ENCODE assay signal across 1 cellular context in the genomic region with DNA sequence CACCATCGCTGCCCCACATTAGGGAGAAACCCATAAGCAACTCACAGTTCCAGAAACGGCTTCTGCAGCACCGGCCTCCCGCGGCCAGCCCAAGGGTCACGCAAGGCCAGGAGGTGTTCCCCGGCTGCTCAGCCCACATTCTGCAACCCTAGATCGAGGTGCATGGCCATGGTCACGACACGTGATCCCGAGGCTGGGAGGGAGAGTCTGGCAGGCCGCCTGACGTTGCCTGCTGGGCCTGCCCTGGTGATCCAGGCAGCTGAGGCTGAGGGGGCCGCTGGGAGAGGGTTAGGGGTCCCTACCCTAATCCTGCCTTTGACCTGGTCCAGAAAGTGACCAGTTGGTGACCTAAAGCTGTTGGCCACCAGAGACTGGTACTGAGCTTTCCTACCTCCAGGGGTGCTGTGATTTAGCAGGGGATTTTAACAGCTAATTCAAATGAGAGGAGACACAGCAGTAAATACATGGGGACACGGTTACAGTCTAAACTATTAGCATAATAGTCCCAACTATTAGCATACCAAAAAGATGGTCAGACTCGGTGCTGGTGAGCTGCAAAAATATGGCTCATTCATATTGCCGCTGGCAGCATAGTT.
A peak's percentile ranks its signal among the peaks of the same experiment; 100 is the strongest.
TF ChIP-seq lines count a peak whose summit lies in the region.

No MANE protein-coding gene starts in this region.

TF ChIP-seq in HepG2, 621 proteins besides CTCF, POLR2A, EP300 and RAD21 (continued from another document and continues in another):
- TF ChIP-seq ZFP91 (CRISPR knock-in tag; IDR thresholded peaks at IDR 0.05; ENCODE audit: borderline replicate concordance) (0 out of 2 replicates have a peak, but pooled peaks have one; percentile 43), MXD4 (CRISPR knock-in tag; IDR thresholded peaks at IDR 0.05) (peak; percentile 88), RAD51 (IDR thresholded peaks at IDR 0.05; ENCODE audit: borderline replicate concordance) (no peak), ZNF407 (CRISPR knock-in tag; IDR thresholded peaks at IDR 0.05; ENCODE audit: not compliant biosample characterization) (no peak), SIN3B (IDR thresholded peaks at IDR 0.05; ENCODE audit: low read length) (no peak), HBP1 (CRISPR knock-in tag; IDR thresholded peaks at IDR 0.05; ENCODE audit: low read depth) (no peak), ZNF879 (CRISPR knock-in tag; IDR thresholded peaks at IDR 0.05) (0 out of 2 replicates have a peak, but pooled peaks have one; percentile 62), ZC3H13 (CRISPR knock-in tag; IDR thresholded peaks at IDR 0.05) (no peak), TCF7L2 (IDR thresholded peaks at IDR 0.05; ENCODE audit: low read depth, low read length) (no peak), PRDM4 (CRISPR knock-in tag; IDR thresholded peaks at IDR 0.05; ENCODE audit: borderline replicate concordance) (no peak), GPN1 (CRISPR knock-in tag; IDR thresholded peaks at IDR 0.05; ENCODE audit: borderline replicate concordance) (no peak), ZNF670 (CRISPR knock-in tag; IDR thresholded peaks at IDR 0.05; ENCODE audit: borderline replicate concordance) (no peak), ELK4 (CRISPR knock-in tag; IDR thresholded peaks at IDR 0.05; ENCODE audit: borderline replicate concordance) (no peak), CBX2 (IDR thresholded peaks at IDR 0.05; ENCODE audit: low read depth, low read length) (no peak), CBX2 (CRISPR knock-in tag; IDR thresholded peaks at IDR 0.05; ENCODE audit: low read depth) (no peak), CAMTA2 (CRISPR knock-in tag; IDR thresholded peaks at IDR 0.05; ENCODE audit: borderline replicate concordance) (no peak), BATF2 (CRISPR knock-in tag; IDR thresholded peaks at IDR 0.05) (no peak), ZNF484 (CRISPR knock-in tag; IDR thresholded peaks at IDR 0.05; ENCODE audit: borderline replicate concordance, low read depth) (no peak), NCOA2 (CRISPR knock-in tag; IDR thresholded peaks at IDR 0.05) (peak; percentile 62), KLF15 (CRISPR knock-in tag; IDR thresholded peaks at IDR 0.05; ENCODE audit: borderline replicate concordance) (no peak), ISL2 (CRISPR knock-in tag; IDR thresholded peaks at IDR 0.05) (no peak), RNF2 (conservative IDR thresholded peaks at IDR 0.05; ENCODE audit: low read depth) (0 out of 2 replicates have a peak, but pooled peaks have one; percentile 53), RARA (CRISPR knock-in tag; IDR thresholded peaks at IDR 0.05) (peak; percentile 95), PHF5A (CRISPR knock-in tag; IDR thresholded peaks at IDR 0.05; ENCODE audit: low read depth, unreplicated experiment) (no peak), MZF1 (CRISPR knock-in tag; IDR thresholded peaks at IDR 0.05; ENCODE audit: borderline replicate concordance) (no peak), SAFB2 (CRISPR knock-in tag; IDR thresholded peaks at IDR 0.05; ENCODE audit: borderline replicate concordance, low read depth) (no peak), TCF12 (IDR thresholded peaks at IDR 0.05) (no peak), TCF12 (CRISPR knock-in tag; IDR thresholded peaks at IDR 0.05) (no peak), ZNF562 (CRISPR knock-in tag; IDR thresholded peaks at IDR 0.05; ENCODE audit: borderline replicate concordance) (no peak)
- TF ChIP-seq, protein P1, sequence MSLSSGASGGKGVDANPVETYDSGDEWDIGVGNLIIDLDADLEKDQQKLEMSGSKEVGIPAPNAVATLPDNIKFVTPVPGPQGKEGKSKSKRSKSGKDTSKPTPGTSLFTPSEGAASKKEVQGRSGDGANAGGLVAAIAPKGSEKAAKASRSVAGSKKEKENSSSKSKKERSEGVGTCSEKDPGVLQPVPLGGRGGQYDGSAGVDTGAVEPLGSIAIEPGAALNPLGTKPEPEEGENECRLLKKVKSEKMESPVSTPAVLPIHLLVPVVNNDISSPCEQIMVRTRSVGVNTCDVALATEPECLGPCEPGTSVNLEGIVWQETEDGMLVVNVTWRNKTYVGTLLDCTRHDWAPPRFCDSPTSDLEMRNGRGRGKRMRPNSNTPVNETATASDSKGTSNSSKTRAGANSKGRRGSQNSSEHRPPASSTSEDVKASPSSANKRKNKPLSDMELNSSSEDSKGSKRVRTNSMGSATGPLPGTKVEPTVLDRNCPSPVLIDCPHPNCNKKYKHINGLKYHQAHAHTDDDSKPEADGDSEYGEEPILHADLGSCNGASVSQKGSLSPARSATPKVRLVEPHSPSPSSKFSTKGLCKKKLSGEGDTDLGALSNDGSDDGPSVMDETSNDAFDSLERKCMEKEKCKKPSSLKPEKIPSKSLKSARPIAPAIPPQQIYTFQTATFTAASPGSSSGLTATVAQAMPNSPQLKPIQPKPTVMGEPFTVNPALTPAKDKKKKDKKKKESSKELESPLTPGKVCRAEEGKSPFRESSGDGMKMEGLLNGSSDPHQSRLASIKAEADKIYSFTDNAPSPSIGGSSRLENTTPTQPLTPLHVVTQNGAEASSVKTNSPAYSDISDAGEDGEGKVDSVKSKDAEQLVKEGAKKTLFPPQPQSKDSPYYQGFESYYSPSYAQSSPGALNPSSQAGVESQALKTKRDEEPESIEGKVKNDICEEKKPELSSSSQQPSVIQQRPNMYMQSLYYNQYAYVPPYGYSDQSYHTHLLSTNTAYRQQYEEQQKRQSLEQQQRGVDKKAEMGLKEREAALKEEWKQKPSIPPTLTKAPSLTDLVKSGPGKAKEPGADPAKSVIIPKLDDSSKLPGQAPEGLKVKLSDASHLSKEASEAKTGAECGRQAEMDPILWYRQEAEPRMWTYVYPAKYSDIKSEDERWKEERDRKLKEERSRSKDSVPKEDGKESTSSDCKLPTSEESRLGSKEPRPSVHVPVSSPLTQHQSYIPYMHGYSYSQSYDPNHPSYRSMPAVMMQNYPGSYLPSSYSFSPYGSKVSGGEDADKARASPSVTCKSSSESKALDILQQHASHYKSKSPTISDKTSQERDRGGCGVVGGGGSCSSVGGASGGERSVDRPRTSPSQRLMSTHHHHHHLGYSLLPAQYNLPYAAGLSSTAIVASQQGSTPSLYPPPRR (CRISPR knock-in tag; IDR thresholded peaks at IDR 0.05; ENCODE audit: borderline replicate concordance): peak; percentile 57; the same call in 1 of the 2 replicates
- TF ChIP-seq, protein P2, sequence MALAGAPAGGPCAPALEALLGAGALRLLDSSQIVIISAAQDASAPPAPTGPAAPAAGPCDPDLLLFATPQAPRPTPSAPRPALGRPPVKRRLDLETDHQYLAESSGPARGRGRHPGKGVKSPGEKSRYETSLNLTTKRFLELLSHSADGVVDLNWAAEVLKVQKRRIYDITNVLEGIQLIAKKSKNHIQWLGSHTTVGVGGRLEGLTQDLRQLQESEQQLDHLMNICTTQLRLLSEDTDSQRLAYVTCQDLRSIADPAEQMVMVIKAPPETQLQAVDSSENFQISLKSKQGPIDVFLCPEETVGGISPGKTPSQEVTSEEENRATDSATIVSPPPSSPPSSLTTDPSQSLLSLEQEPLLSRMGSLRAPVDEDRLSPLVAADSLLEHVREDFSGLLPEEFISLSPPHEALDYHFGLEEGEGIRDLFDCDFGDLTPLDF (CRISPR knock-in tag; IDR thresholded peaks at IDR 0.05): no peak
